In the genomic region with DNA sequence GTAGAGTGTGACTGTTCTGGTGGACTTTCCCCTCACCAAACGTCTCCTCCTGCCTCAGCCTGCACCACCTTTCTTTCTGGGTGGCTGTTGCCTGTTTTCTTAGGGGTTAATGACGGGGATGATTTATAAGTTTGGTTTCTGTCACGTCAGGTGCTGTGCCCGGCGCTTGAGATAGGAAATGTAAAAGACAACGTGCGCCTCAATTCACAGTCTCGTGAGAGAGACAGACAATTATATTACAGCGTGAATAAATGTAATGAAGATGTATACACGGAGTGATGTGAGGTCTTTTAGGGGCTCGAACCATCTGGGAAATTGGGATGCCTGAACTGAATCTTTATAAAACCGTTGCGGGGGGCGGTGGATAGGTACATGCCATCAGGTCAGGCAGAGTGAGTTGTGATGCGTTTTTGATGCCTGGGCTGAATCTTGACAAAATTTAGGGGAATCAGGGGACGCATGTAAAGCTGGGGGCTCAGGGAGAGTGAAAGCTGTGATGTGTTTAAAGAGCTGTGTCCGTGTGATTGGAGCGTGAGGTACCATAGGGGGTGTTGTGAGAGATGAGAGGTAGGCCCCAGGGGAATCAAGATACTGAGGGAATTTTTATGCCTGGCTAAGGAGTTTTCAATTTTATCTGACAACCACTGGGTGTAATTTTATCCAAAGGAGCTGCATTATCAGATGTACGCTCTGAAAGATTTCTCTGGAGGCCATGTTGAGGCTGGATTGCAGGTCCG, we compare ENCODE assay signal across 1 cellular context.
TF ChIP-seq lines count a peak whose summit lies in the region.

No MANE protein-coding gene starts in this region.

TF ChIP-seq in K562, 482 proteins besides CTCF, POLR2A, EP300 and RAD21 (continues in another document):
- TF ChIP-seq RFX5 (IDR thresholded peaks at IDR 0.05; ENCODE audit: low read depth, low read length) = no peak
- peak; percentile 16; the same call in 1 of the 2 replicates for TF ChIP-seq SMARCA4 (IDR thresholded peaks at IDR 0.05)
- TF ChIP-seq TEAD4 (IDR thresholded peaks at IDR 0.05; ENCODE audit: low read length) = peak; percentile 6; the same call in 1 of the 2 replicates
- no peak for TF ChIP-seq TEAD4 (CRISPR knock-in tag; IDR thresholded peaks at IDR 0.05; ENCODE audit: borderline replicate concordance)
- TF ChIP-seq MXD1 (CRISPR knock-in tag; IDR thresholded peaks at IDR 0.05; ENCODE audit: borderline replicate concordance, poor library complexity, severe bottlenecking) = no peak
- TF ChIP-seq, protein P1, sequence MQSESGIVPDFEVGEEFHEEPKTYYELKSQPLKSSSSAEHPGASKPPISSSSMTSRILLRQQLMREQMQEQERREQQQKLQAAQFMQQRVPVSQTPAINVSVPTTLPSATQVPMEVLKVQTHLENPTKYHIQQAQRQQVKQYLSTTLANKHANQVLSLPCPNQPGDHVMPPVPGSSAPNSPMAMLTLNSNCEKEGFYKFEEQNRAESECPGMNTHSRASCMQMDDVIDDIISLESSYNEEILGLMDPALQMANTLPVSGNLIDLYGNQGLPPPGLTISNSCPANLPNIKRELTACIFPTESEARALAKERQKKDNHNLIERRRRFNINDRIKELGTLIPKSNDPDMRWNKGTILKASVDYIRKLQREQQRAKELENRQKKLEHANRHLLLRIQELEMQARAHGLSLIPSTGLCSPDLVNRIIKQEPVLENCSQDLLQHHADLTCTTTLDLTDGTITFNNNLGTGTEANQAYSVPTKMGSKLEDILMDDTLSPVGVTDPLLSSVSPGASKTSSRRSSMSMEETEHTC (IDR thresholded peaks at IDR 0.05) = no peak
- no peak for TF ChIP-seq HNRNPK (IDR thresholded peaks at IDR 0.05; ENCODE audit: low read depth, low read length, poor library complexity, severe bottlenecking)
- peak; percentile 74; the same call in 1 of the 2 replicates for TF ChIP-seq ZNF165 (CRISPR knock-in tag; IDR thresholded peaks at IDR 0.05; ENCODE audit: borderline replicate concordance)
- TF ChIP-seq MECOM (CRISPR knock-in tag; IDR thresholded peaks at IDR 0.05) = no peak
- TF ChIP-seq ZBTB2 (IDR thresholded peaks at IDR 0.05) = no peak
- 0 out of 4 replicates have a peak, but pooled peaks of 1 of the 2 experiments have one; percentile 10 for TF ChIP-seq SIN3A (IDR thresholded peaks at IDR 0.05; ENCODE audit: borderline replicate concordance in 2 of 2, control insufficient read depth in 1 of 2, low read depth in 2 of 2, low read length in 2 of 2)
- TF ChIP-seq ZNF12 (CRISPR knock-in tag; IDR thresholded peaks at IDR 0.05) = 0 out of 2 replicates have a peak, but pooled peaks have one; percentile 17
- TF ChIP-seq, protein P2, sequence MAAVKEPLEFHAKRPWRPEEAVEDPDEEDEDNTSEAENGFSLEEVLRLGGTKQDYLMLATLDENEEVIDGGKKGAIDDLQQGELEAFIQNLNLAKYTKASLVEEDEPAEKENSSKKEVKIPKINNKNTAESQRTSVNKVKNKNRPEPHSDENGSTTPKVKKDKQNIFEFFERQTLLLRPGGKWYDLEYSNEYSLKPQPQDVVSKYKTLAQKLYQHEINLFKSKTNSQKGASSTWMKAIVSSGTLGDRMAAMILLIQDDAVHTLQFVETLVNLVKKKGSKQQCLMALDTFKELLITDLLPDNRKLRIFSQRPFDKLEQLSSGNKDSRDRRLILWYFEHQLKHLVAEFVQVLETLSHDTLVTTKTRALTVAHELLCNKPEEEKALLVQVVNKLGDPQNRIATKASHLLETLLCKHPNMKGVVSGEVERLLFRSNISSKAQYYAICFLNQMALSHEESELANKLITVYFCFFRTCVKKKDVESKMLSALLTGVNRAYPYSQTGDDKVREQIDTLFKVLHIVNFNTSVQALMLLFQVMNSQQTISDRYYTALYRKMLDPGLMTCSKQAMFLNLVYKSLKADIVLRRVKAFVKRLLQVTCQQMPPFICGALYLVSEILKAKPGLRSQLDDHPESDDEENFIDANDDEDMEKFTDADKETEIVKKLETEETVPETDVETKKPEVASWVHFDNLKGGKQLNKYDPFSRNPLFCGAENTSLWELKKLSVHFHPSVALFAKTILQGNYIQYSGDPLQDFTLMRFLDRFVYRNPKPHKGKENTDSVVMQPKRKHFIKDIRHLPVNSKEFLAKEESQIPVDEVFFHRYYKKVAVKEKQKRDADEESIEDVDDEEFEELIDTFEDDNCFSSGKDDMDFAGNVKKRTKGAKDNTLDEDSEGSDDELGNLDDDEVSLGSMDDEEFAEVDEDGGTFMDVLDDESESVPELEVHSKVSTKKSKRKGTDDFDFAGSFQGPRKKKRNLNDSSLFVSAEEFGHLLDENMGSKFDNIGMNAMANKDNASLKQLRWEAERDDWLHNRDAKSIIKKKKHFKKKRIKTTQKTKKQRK (IDR thresholded peaks at IDR 0.05; ENCODE audit: borderline replicate concordance, low read depth, low read length) = no peak
- TF ChIP-seq HCFC1 (IDR thresholded peaks at IDR 0.05; ENCODE audit: low read depth, low read length) = no peak
- TF ChIP-seq THRAP3 (IDR thresholded peaks at IDR 0.05; ENCODE audit: borderline replicate concordance) = 0 out of 2 replicates have a peak, but pooled peaks have one; percentile 35
- TF ChIP-seq, protein P3, sequence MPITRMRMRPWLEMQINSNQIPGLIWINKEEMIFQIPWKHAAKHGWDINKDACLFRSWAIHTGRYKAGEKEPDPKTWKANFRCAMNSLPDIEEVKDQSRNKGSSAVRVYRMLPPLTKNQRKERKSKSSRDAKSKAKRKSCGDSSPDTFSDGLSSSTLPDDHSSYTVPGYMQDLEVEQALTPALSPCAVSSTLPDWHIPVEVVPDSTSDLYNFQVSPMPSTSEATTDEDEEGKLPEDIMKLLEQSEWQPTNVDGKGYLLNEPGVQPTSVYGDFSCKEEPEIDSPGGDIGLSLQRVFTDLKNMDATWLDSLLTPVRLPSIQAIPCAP (CRISPR knock-in tag; IDR thresholded peaks at IDR 0.05; ENCODE audit: borderline replicate concordance) = no peak
- no peak for TF ChIP-seq ZBED1 (IDR thresholded peaks at IDR 0.05)
- no peak for TF ChIP-seq POLR3G (IDR thresholded peaks at IDR 0.05; ENCODE audit: extremely low read depth, insufficient read length, insufficient replicate concordance)
- TF ChIP-seq ZBTB1 (CRISPR knock-in tag; IDR thresholded peaks at IDR 0.05; ENCODE audit: borderline replicate concordance, low read depth) = 0 out of 2 replicates have a peak, but pooled peaks have one; percentile 78
- TF ChIP-seq PHB2 (IDR thresholded peaks at IDR 0.05; ENCODE audit: low read depth) = no peak
- peak; percentile 4 for TF ChIP-seq TAF1 (IDR thresholded peaks at IDR 0.05; ENCODE audit: control insufficient read depth, extremely low read depth, insufficient read depth, low read length, severe bottlenecking)
- TF ChIP-seq HDAC2 (IDR thresholded peaks at IDR 0.05) = 0 out of 2 replicates have a peak, but pooled peaks have one; percentile 23
- TF ChIP-seq POLR2AphosphoS5 (IDR thresholded peaks at IDR 0.05; ENCODE audit: control insufficient read depth, insufficient read depth, low read depth, low read length) = 0 out of 2 replicates have a peak, but pooled peaks have one; percentile 1
- TF ChIP-seq, protein P4, sequence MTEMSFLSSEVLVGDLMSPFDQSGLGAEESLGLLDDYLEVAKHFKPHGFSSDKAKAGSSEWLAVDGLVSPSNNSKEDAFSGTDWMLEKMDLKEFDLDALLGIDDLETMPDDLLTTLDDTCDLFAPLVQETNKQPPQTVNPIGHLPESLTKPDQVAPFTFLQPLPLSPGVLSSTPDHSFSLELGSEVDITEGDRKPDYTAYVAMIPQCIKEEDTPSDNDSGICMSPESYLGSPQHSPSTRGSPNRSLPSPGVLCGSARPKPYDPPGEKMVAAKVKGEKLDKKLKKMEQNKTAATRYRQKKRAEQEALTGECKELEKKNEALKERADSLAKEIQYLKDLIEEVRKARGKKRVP (CRISPR knock-in tag; IDR thresholded peaks at IDR 0.05) = no peak
- no peak for TF ChIP-seq HBP1 (CRISPR knock-in tag; IDR thresholded peaks at IDR 0.05)
- no peak for TF ChIP-seq ZNF444 (CRISPR knock-in tag; IDR thresholded peaks at IDR 0.05)
- TF ChIP-seq, protein P5, sequence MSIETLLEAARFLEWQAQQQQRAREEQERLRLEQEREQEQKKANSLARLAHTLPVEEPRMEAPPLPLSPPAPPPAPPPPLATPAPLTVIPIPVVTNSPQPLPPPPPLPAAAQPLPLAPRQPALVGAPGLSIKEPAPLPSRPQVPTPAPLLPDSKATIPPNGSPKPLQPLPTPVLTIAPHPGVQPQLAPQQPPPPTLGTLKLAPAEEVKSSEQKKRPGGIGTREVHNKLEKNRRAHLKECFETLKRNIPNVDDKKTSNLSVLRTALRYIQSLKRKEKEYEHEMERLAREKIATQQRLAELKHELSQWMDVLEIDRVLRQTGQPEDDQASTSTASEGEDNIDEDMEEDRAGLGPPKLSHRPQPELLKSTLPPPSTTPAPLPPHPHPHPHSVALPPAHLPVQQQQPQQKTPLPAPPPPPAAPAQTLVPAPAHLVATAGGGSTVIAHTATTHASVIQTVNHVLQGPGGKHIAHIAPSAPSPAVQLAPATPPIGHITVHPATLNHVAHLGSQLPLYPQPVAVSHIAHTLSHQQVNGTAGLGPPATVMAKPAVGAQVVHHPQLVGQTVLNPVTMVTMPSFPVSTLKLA (conservative IDR thresholded peaks at IDR 0.05) = peak in 1 of 2 experiments; percentile 8; a peak in 1 of 4 replicates
- TF ChIP-seq BHLHE40 (IDR thresholded peaks at IDR 0.05; ENCODE audit: low read length) = peak; percentile 61; the same call in 1 of the 2 replicates
- TF ChIP-seq ZNF282 (CRISPR knock-in tag; IDR thresholded peaks at IDR 0.05) = no peak
- TF ChIP-seq SMARCE1 (IDR thresholded peaks at IDR 0.05) = 0 out of 2 replicates have a peak, but pooled peaks have one; percentile 26
- no peak for TF ChIP-seq FOS (IDR thresholded peaks at IDR 0.05; ENCODE audit: extremely low read depth, insufficient read length)
- TF ChIP-seq STAT6 (CRISPR knock-in tag; IDR thresholded peaks at IDR 0.05) = 0 out of 2 replicates have a peak, but pooled peaks have one; percentile 74
- no peak for TF ChIP-seq ETS2 (tag; IDR thresholded peaks at IDR 0.05; ENCODE audit: borderline replicate concordance, poor library complexity, severe bottlenecking)
- TF ChIP-seq, protein P6, sequence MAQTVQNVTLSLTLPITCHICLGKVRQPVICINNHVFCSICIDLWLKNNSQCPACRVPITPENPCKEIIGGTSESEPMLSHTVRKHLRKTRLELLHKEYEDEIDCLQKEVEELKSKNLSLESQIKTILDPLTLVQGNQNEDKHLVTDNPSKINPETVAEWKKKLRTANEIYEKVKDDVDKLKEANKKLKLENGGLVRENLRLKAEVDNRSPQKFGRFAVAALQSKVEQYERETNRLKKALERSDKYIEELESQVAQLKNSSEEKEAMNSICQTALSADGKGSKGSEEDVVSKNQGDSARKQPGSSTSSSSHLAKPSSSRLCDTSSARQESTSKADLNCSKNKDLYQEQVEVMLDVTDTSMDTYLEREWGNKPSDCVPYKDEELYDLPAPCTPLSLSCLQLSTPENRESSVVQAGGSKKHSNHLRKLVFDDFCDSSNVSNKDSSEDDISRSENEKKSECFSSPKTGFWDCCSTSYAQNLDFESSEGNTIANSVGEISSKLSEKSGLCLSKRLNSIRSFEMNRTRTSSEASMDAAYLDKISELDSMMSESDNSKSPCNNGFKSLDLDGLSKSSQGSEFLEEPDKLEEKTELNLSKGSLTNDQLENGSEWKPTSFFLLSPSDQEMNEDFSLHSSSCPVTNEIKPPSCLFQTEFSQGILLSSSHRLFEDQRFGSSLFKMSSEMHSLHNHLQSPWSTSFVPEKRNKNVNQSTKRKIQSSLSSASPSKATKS (CRISPR knock-in tag; IDR thresholded peaks at IDR 0.05) = no peak
- no peak for TF ChIP-seq RFX7 (CRISPR knock-in tag; IDR thresholded peaks at IDR 0.05)
